Comparison of ENCODE assay signal across 18 cellular contexts in genomic region chr5:80885698-80886000, GRCh38.
A peak's percentile ranks its signal among the peaks of the same experiment; 100 is the strongest.
DNase-seq lines count a peak whose midpoint lies in the region; ATAC-seq and TF ChIP-seq lines count a peak whose summit lies in the region.
"Had no signal": no experiment of that assay in that cellular context is flagged by ENCODE, and none has a peak within 500 bp of the region (broad histone marks: within the 10 kb centered on the region; RNA-seq: fewer than 3 reads in every experiment).

No MANE protein-coding gene starts in this region.

- dilution Hi-C loops in IMR-90 (cut with HindIII; ENCODE audit: low sequenced_read_pairs, unreplicated experiment): no loop called here

- intact Hi-C loops in CD8-positive, alpha-beta T cell (cut with DNase I, micrococcal nuclease): no loop called here
- intact Hi-C loops in IMR-90 (cut with micrococcal nuclease) (no loop called here), mucosa of descending colon (cut with DNase I, micrococcal nuclease) (no loop called here)

- POLR2A ChIA-PET in CD8-positive, alpha-beta T cell (lab: Charles Lee): no interaction called here
- POLR2A ChIA-PET in IMR-90 (lab: Charles Lee; ENCODE audit: unreplicated experiment): no interaction called here

- DNase-seq in CD8-positive, alpha-beta T cell: no peak
- DNase-seq in IMR-90 (no peak), fibroblast of gingiva (ENCODE audit: low read depth) (peak; percentile 2), mucosa of descending colon (peak in 1 of 3 donors; percentile 36), chondrocyte (ENCODE audit: low spot score) (no peak), T-helper 2 cell (no peak)
- DNase-seq in effector CD8-positive, alpha-beta T cell (lab: John Stamatoyannopoulos, UW): no peak
- no peak for DNase-seq in stimulated activated CD4-positive, alpha-beta T cell treated with anti-CD3 and anti-CD28 coated beads, Interleukin-2, amount 100 ng/mL, for 24 hours
- DNase-seq: activated effector memory CD4-positive, alpha-beta T cell treated with anti-CD3 and anti-CD28 coated beads, Interleukin-2, amount 50 U/mL, for 16 hours; BE2C; heart left ventricle; HFFc6; NCI-H2227 treated with DMSO at 0.1 percent for 48 hours; NK-92 treated with Interleukin-12 subunit alpha and Interleukin-12 subunit beta, amount 100 ng/mL, for 24 hours; sigmoid colon; stimulated activated CD4-positive, alpha-beta T cell treated with anti-CD3 and anti-CD28 coated beads, Interleukin-2, amount 100 ng/mL, for 48 hours; testis had no signal

- H3K4me1 Mint-ChIP-seq in CD8-positive, alpha-beta T cell (ENCODE audit: low read depth): peaks cover 11% of the 10 kb centered on the region
- H3K4me1 Mint-ChIP-seq in chondrocyte (ENCODE audit: low read depth): peaks cover 8% of the 10 kb centered on the region

- H3K4me1 ChIP-seq in CD8-positive, alpha-beta T cell (ENCODE audit: insufficient read depth, low read length): no peaks in the 10 kb centered on the region
- H3K4me1 ChIP-seq in IMR-90 (ENCODE audit: control insufficient read depth, insufficient read depth, low read length) (no peaks in the 10 kb centered on the region), mucosa of descending colon (ENCODE audit: low read depth) (no peaks in the 10 kb centered on the region)
- H3K4me1 ChIP-seq: testis had no signal

- no peaks in the 10 kb centered on the region for H4K20me1 ChIP-seq in IMR-90 (ENCODE audit: insufficient read depth, low read length)

- no peak overlapping the region for H3K9ac ChIP-seq in IMR-90 (ENCODE audit: low read depth, low read length)

- H2BK120ac ChIP-seq in IMR-90 (ENCODE audit: low read depth, low read length): no peak overlapping the region

- H3K23ac ChIP-seq in IMR-90 (ENCODE audit: low read depth, low read length): no peak overlapping the region

- no peaks in the 10 kb centered on the region for H3K27me3 Mint-ChIP-seq in CD8-positive, alpha-beta T cell (ENCODE audit: low read depth)
- H3K27me3 Mint-ChIP-seq in chondrocyte (ENCODE audit: low read depth): no peaks in the 10 kb centered on the region
- H3K27me3 Mint-ChIP-seq: dendritic cell treated with granulocyte-macrophage colony-stimulating factor and Interleukin-4, amounts not matched to agents 40 ng/mL and 50 ng/mL, for 4 days had no signal

- no peak overlapping the region for H2AFZ ChIP-seq in IMR-90 (replicated peaks; ENCODE audit: low read length, poor library complexity)

- H2AK9ac ChIP-seq in IMR-90 (replicated peaks; ENCODE audit: low read depth, low read length, poor library complexity): no peak overlapping the region

- H3K9me1 ChIP-seq in IMR-90 (ENCODE audit: insufficient read depth, low read length): no peaks in the 10 kb centered on the region

- no peak overlapping the region for H3K27ac ChIP-seq in CD8-positive, alpha-beta T cell (ENCODE audit: low read depth, low read length)
- H3K27ac ChIP-seq in IMR-90 (ENCODE audit: insufficient read depth, low read length): no peak overlapping the region
- H3K27ac ChIP-seq: heart left ventricle, sigmoid colon, testis had no signal

- H4K5ac ChIP-seq in IMR-90 (ENCODE audit: low read depth, low read length): no peak overlapping the region

- TF ChIP-seq POLR2A in IMR-90 (IDR thresholded peaks at IDR 0.05; ENCODE audit: low read depth, low read length): no peak

- no peak overlapping the region for H4K91ac ChIP-seq in IMR-90 (ENCODE audit: insufficient read depth, low read depth, low read length)

- H3K9me3 Mint-ChIP-seq in CD8-positive, alpha-beta T cell: no peaks in the 10 kb centered on the region
- peaks cover 12% of the 10 kb centered on the region for H3K9me3 Mint-ChIP-seq in chondrocyte (ENCODE audit: low read depth)
- H3K9me3 Mint-ChIP-seq: dendritic cell treated with granulocyte-macrophage colony-stimulating factor and Interleukin-4, amounts not matched to agents 40 ng/mL and 50 ng/mL, for 4 days; HFFc6 had no signal

- no peaks in the 10 kb centered on the region for H3K9me3 ChIP-seq in CD8-positive, alpha-beta T cell (ENCODE audit: low read length)
- H3K9me3 ChIP-seq in IMR-90 (ENCODE audit: control insufficient read depth, insufficient read depth, low read length) (no peaks in the 10 kb centered on the region), mucosa of descending colon (no peaks in the 10 kb centered on the region)
- H3K9me3 ChIP-seq: BE2C, heart left ventricle, sigmoid colon, testis had no signal

- H3K27ac Mint-ChIP-seq in CD8-positive, alpha-beta T cell: peak overlapping the region; percentile 38
- no peak overlapping the region for H3K27ac Mint-ChIP-seq in chondrocyte (ENCODE audit: unreplicated experiment)
- H3K27ac Mint-ChIP-seq: dendritic cell treated with granulocyte-macrophage colony-stimulating factor and Interleukin-4, amounts not matched to agents 40 ng/mL and 50 ng/mL, for 4 days; HFFc6 had no signal

- H3K14ac ChIP-seq in IMR-90 (replicated peaks; ENCODE audit: low read depth, low read length): no peak overlapping the region

- no peak overlapping the region for H3K4me3 Mint-ChIP-seq in CD8-positive, alpha-beta T cell
- H3K4me3 Mint-ChIP-seq in chondrocyte (ENCODE audit: unreplicated experiment): no peak overlapping the region
- H3K4me3 Mint-ChIP-seq: dendritic cell treated with granulocyte-macrophage colony-stimulating factor and Interleukin-4, amounts not matched to agents 40 ng/mL and 50 ng/mL, for 4 days; HFFc6 had no signal

- no peak overlapping the region for H3K18ac ChIP-seq in IMR-90 (ENCODE audit: low read depth, low read length)

- no peak for TF ChIP-seq CTCF in CD8-positive, alpha-beta T cell (IDR thresholded peaks at IDR 0.05)
- no peak for TF ChIP-seq CTCF in IMR-90 (conservative IDR thresholded peaks at IDR 0.05; ENCODE audit: low read depth, low read length)
- TF ChIP-seq CTCF in mucosa of descending colon (IDR thresholded peaks at IDR 0.05): no peak
- no peak for TF ChIP-seq CTCF in chondrocyte (IDR thresholded peaks at IDR 0.05)

- H3K56ac ChIP-seq in IMR-90 (ENCODE audit: extremely low read depth, insufficient read depth, low read length): no peak overlapping the region

- H3K4me3 ChIP-seq in CD8-positive, alpha-beta T cell (ENCODE audit: low read depth, low read length): no peak overlapping the region
- H3K4me3 ChIP-seq in IMR-90 (ENCODE audit: insufficient read depth, low read depth, low read length) (no peak overlapping the region), mucosa of descending colon (no peak overlapping the region)
- H3K4me3 ChIP-seq: heart left ventricle, sigmoid colon, testis had no signal

- no peaks in the 10 kb centered on the region for H3K36me3 ChIP-seq in CD8-positive, alpha-beta T cell (ENCODE audit: insufficient read depth, low read length)
- H3K36me3 ChIP-seq in IMR-90 (ENCODE audit: control insufficient read depth, insufficient read depth, low read length): 0 out of 2 replicates have a peak, but pooled peaks cover 2% of the 10 kb centered on the region
- no peaks in the 10 kb centered on the region for H3K36me3 ChIP-seq in mucosa of descending colon (ENCODE audit: low read depth)
- H3K36me3 ChIP-seq: BE2C, sigmoid colon had no signal

- H2BK15ac ChIP-seq in IMR-90 (ENCODE audit: low read depth, low read length): no peak overlapping the region

- H2BK20ac ChIP-seq in IMR-90 (ENCODE audit: low read depth, low read length): no peak overlapping the region

- H3K27me3 ChIP-seq in CD8-positive, alpha-beta T cell (ENCODE audit: insufficient read depth, low read length): no peaks in the 10 kb centered on the region
- H3K27me3 ChIP-seq in IMR-90 (ENCODE audit: control insufficient read depth, insufficient read depth, low read length): no peaks in the 10 kb centered on the region
- H3K27me3 ChIP-seq: BE2C, heart left ventricle, sigmoid colon, testis had no signal

- no peak overlapping the region for H2AK5ac ChIP-seq in IMR-90 (ENCODE audit: low read depth, low read length)

- CTCF ChIA-PET in CD8-positive, alpha-beta T cell (lab: Charles Lee): no interaction called here
- CTCF ChIA-PET in IMR-90 (lab: Yijun Ruan, JAX): no interaction called here

- no peak overlapping the region for H3K4me2 ChIP-seq in IMR-90 (ENCODE audit: low read depth, low read length)

- no peaks in the 10 kb centered on the region for H3K79me1 ChIP-seq in IMR-90 (ENCODE audit: low read depth in 1 of 2, low read length in 2 of 2)

- no peak overlapping the region for H4K8ac ChIP-seq in IMR-90 (ENCODE audit: low read depth in 2 of 2, low read length in 2 of 2)

- no TSS peak for BruUV-seq in IMR-90 (replicated peaks; lab: Mats Ljungman, UMichigan)

- no peak overlapping the region for H3K4ac ChIP-seq in IMR-90 (ENCODE audit: low read depth, low read length)

- in situ Hi-C loops in IMR-90 (cut with MboI; ENCODE audit: low sequenced_read_pairs): no loop called here

- H3K36me3 Mint-ChIP-seq in CD8-positive, alpha-beta T cell: peaks cover 26% of the 10 kb centered on the region
- peaks cover 13% of the 10 kb centered on the region for H3K36me3 Mint-ChIP-seq in chondrocyte (ENCODE audit: low read depth)

- no peak for ATAC-seq in CD8-positive, alpha-beta T cell
- peak; percentile 21; the same call in 1 of the 2 replicates for ATAC-seq in IMR-90 (ENCODE audit: low read depth)
- ATAC-seq in mucosa of descending colon: peak; percentile 66
- ATAC-seq: heart left ventricle had no signal

- no peak overlapping the region for H2BK5ac ChIP-seq in IMR-90 (ENCODE audit: low read depth, low read length, poor library complexity, severe bottlenecking)

- TF ChIP-seq RAD21 in IMR-90 (IDR thresholded peaks at IDR 0.05; ENCODE audit: low read length): no peak

TF ChIP-seq in IMR-90, 13 proteins besides CTCF, POLR2A, EP300 and RAD21:
- no peak for TF ChIP-seq ELK1 (IDR thresholded peaks at IDR 0.05; ENCODE audit: borderline replicate concordance, low read depth, low read length)
